ENCODE assay signal across 8 cellular contexts in the genomic region with DNA sequence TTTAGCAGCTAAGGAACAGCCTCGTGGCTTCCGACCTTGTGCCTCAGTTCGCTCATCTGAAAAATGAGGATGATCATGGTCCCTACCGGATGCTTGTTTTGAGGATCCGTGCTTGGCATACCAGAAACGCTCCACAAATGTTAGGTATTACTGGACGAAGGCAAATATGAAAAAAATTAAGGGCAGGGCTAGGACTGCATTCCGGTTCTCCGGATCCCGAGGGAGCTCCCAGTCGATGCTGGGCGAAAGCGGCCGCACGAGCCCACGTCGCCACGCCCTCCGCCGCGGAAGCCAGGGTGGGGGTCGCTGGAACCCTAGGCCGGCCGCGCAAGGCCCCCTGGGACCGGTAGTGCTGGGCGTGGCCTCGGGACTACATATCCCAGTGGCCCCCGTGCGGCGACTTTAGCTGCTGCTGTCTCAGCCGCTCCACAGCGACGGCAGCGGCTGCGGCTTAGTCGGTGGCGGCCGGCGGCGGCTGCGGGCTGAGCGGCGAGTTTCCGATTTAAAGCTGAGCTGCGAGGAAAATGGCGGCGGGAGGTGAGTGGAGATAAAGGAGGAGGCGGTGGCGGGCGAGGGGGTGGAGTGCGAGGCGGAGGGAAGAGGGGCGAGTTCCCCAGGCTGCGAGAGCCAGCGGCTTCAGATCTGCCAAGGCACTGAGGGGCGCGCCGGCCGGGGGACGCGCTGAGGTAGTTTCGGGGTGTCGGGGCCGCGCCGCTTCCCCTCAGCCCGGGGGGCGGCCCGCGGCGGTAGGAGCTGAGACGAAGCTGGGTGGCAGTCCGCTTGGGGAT. TPM values are rescaled to one million over a fixed set of nuclear protein-coding genes. Genes with fewer than 3 reads are reported as not detected.
DNase-seq lines count a peak whose midpoint lies in the region; ATAC-seq, FAIRE-seq and TF ChIP-seq lines count a peak whose summit lies in the region.

A gene (plus strand): TSS at position 405 of the 788 bp plus-strand sequence. CDS start 120,361 bp downstream, outside the sequence.

- in situ Hi-C loops in ACHN (cut with HindIII; ENCODE audit: low pct_ligation_motif_present, low pct_unique_long_range_greater_than_20kb, low sequenced_read_pairs) = no loop called here

- TF ChIP-seq CTCF in VCaP (conservative IDR thresholded peaks at IDR 0.05) = peak; percentile 62
- peak; percentile 43 to 83 (median 76) for TF ChIP-seq CTCF in breast epithelium (IDR thresholded peaks at IDR 0.05)

- peak within 1 kb of the TSS; percentile 98 to 100 (median 99) for H3K4me3 ChIP-seq in breast epithelium
- peak within 1 kb of the TSS; percentile 96 to 98 for H3K4me3 ChIP-seq in small intestine (ENCODE audit: low read depth in 1 of 2, low read length in 2 of 2)

- H3K36me3 ChIP-seq in breast epithelium = no peaks in the 10 kb centered on the region
- H3K36me3 ChIP-seq in small intestine (ENCODE audit: control insufficient read depth in 2 of 2, insufficient read depth in 2 of 2, low read length in 2 of 2) = no peaks in the 10 kb centered on the region

- intact Hi-C loops in breast epithelium (cut with DNase I; ENCODE audit: low total_unique reads) = no loop called here

- H3K27ac ChIP-seq in VCaP = peak within 1 kb of the TSS; percentile 97
- peak within 1 kb of the TSS; percentile 96 to 98 for H3K27ac ChIP-seq in breast epithelium
- H3K27ac ChIP-seq in small intestine (ENCODE audit: low read depth in 1 of 2, low read length in 1 of 2) = peak within 1 kb of the TSS; percentile 84 to 97

- FAIRE-seq in small intestine (lab: Jason Lieb, UNC) = no peak

- H3K4me1 ChIP-seq in breast epithelium = peaks cover 0 to 17% of the 10 kb centered on the region in 2 donors
- peaks cover 0 to 3% of the 10 kb centered on the region in 2 donors for H3K4me1 ChIP-seq in small intestine (ENCODE audit: control insufficient read depth in 2 of 2, insufficient read depth in 1 of 2, low read depth in 1 of 2, low read length in 1 of 2)

- peak; percentile 89 for TF ChIP-seq POLR2A in breast epithelium (IDR thresholded peaks at IDR 0.05)

- WGBS in small intestine, 3 donors = 0 to 1% (median 0%) methylated on average over 52 to 74 of the region's 74 CpGs

- DNase-seq in ACHN (peak; percentile 90), NCI-H2196 treated with DMSO at 0.1 percent for 48 hours (lab: John Stamatoyannopoulos, UW; ENCODE audit: unreplicated experiment) (peak; percentile 94), breast epithelium (ENCODE audit: low spot score in 2 of 2) (peak; percentile 83 to 88), iPS-NIHi11 (ENCODE audit: low spot score) (peak; percentile 99), small intestine (peak; percentile 94)

- ATAC-seq in GM18867 (IDR thresholded peaks at IDR 0.05; ENCODE audit: unreplicated experiment) = peak; percentile 68
- ATAC-seq in HG03103 (IDR thresholded peaks at IDR 0.05; ENCODE audit: low read depth, unreplicated experiment) = peak; percentile 69

- no peaks in the 10 kb centered on the region for H3K9me3 ChIP-seq in breast epithelium
- no peaks in the 10 kb centered on the region for H3K9me3 ChIP-seq in small intestine (ENCODE audit: control insufficient read depth, low read depth)

- H3K27me3 ChIP-seq in breast epithelium (no peaks in the 10 kb centered on the region), small intestine (ENCODE audit: control insufficient read depth in 2 of 2, insufficient read depth in 2 of 2, low read length in 2 of 2) (no peaks in the 10 kb centered on the region)

RNA-seq across cellular contexts. Expression of the gene that starts here (rescaled TPM):
- 10 to 100 TPM; 40.6 to 57.1 (median 45.1) TPM for total RNA-seq in breast epithelium
- 1 to 10 TPM; 3.4 to 6.4 (median 3.8) TPM for polyA plus RNA-seq in small intestine

Comparison
In these comparisons a context has a peak if more than half of its experiments do, and no peak if none do; other contexts are left out.
1. Peak in every context shown above with its lines: DNase-seq, ATAC-seq, H3K4me3 ChIP-seq and H3K27ac ChIP-seq.